2 cellular contexts compared by ENCODE assay signal in genomic region chr15:51688863-51689262, GRCh38.
A peak's percentile ranks its signal among the peaks of the same experiment; 100 is the strongest.
TF ChIP-seq lines count a peak whose summit lies in the region.

No MANE protein-coding gene starts in this region.

TF ChIP-seq in IMR-90, 13 proteins besides CTCF, POLR2A, EP300 and RAD21:
- peak; percentile 29; the same call in 1 of the 2 replicates for TF ChIP-seq SMC3 (IDR thresholded peaks at IDR 0.05; ENCODE audit: low read depth, low read length)
- no peak for TF ChIP-seq ELK1 (IDR thresholded peaks at IDR 0.05; ENCODE audit: borderline replicate concordance, low read depth, low read length)

TF ChIP-seq in K562, 482 proteins besides CTCF, POLR2A, EP300 and RAD21:
- no peak for TF ChIP-seq CC2D1A (IDR thresholded peaks at IDR 0.05)
- no peak for TF ChIP-seq MGA (IDR thresholded peaks at IDR 0.05)
- no peak for TF ChIP-seq ZNF79 (CRISPR knock-in tag; IDR thresholded peaks at IDR 0.05; ENCODE audit: low read depth)
- TF ChIP-seq ZNF583 (CRISPR knock-in tag; IDR thresholded peaks at IDR 0.05), result no peak
- TF ChIP-seq ZEB2 (IDR thresholded peaks at IDR 0.05), result no peak
- TF ChIP-seq MXI1 (IDR thresholded peaks at IDR 0.05; ENCODE audit: low read depth, low read length), result no peak
- TF ChIP-seq NFRKB (IDR thresholded peaks at IDR 0.05; ENCODE audit: low read depth), result no peak
- no peak for TF ChIP-seq ZFP30 (CRISPR knock-in tag; IDR thresholded peaks at IDR 0.05; ENCODE audit: borderline replicate concordance)
- TF ChIP-seq ZNF695 (CRISPR knock-in tag; IDR thresholded peaks at IDR 0.05), result no peak
- TF ChIP-seq CBX3 (IDR thresholded peaks at IDR 0.05; ENCODE audit: borderline replicate concordance in 1 of 2, low read length in 2 of 2), result no peak
- no peak for TF ChIP-seq ETV5 (CRISPR knock-in tag; IDR thresholded peaks at IDR 0.05; ENCODE audit: low read depth)
- TF ChIP-seq TCF7L2 (IDR thresholded peaks at IDR 0.05; ENCODE audit: low read depth, low read length), result no peak
- no peak for TF ChIP-seq LCOR (CRISPR knock-in tag; IDR thresholded peaks at IDR 0.05)
- TF ChIP-seq ZBED1 (IDR thresholded peaks at IDR 0.05), result no peak
